In genomic region chr16:23979982-23980381, GRCh38 we compare ENCODE assay signal across 23 cellular contexts.
"Had no signal": no experiment of that assay in that cellular context is flagged by ENCODE, and none has a peak within 500 bp of the region (broad histone marks: within the 10 kb centered on the region; RNA-seq: fewer than 3 reads in every experiment).

No MANE protein-coding gene starts in this region.

- H3K4me3 Mint-ChIP-seq: brain had no signal

- H3K9me3 Mint-ChIP-seq: activated T-helper 2 cell treated with anti-CD3 and anti-CD28 coated beads, Interferon-gamma antibody, Interleukin-2, Interleukin-4, amounts not matched to agents 10 μg/mL and 5 μg/mL and 100 μg/mL, durations not matched to agents 14 hours and 24 hours and 36 hours had no signal

- H3K9ac ChIP-seq: KMS-11 had no signal

- H3K36me3 Mint-ChIP-seq: brain had no signal

- H3K4me1 Mint-ChIP-seq: brain had no signal

- H3K27ac Mint-ChIP-seq: activated T-helper 2 cell treated with anti-CD3 and anti-CD28 coated beads, Interferon-gamma antibody, Interleukin-2, Interleukin-4, amounts not matched to agents 10 μg/mL and 5 μg/mL and 100 μg/mL, durations not matched to agents 14 hours and 24 hours and 36 hours; brain had no signal

- H3K27ac ChIP-seq: KMS-11, VCaP had no signal

- DNase-seq: activated CD4-positive, alpha-beta T cell treated with anti-CD3 and anti-CD28 coated beads for 4 hours; activated CD8-positive, alpha-beta memory T cell treated with anti-CD3 and anti-CD28 coated beads for 24 hours; activated gamma-delta T cell treated with Interleukin-2 at 50 U/mL for 16 hours; activated naive CD4-positive, alpha-beta T cell treated with anti-CD3 and anti-CD28 coated beads, Interleukin-2, amount 50 U/mL, for 16 hours; activated T-cell treated with anti-CD3 and anti-CD28 coated beads for 4 hours; activated T-cell treated with anti-CD3 and anti-CD28 coated beads, Interleukin-2, amount 50 U/mL, for 48 hours; MV-4-11; NCI-H1092 treated with DMSO at 0.1 percent for 48 hours; NCI-H1417 treated with DMSO at 0.1 percent for 48 hours; NCI-H1694; NCI-H2029; NCI-H2107; NCI-H2171 treated with DMSO at 0.1 percent for 48 hours; NCI-H226; NCI-H526; NCI-H774; SIG-M5; T-helper 1 cell had no signal

- FAIRE-seq: astrocyte had no signal
